11 cellular contexts compared by ENCODE assay signal in the genomic region with DNA sequence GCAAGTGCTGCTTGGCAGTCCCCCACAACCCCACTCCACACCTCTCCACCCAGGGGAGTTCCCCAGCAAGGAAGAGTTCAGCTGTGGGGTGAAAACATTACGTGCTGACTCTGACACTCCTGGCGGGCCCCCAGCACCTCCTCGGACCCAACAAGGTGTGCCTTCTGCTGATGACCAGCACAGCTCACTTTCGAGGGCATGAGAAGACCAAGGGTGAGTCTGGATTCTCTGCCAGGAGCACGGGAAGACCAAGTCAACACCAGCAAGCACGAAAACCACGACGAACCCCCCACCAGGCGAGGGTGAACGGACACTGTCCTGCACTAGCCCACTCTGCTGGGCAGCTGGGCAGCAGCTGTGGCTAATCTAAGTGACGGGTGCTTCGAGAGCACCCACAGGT. TPM values are rescaled to one million over a fixed set of nuclear protein-coding genes. Genes with fewer than 3 reads are reported as not detected.
DNase-seq lines count a peak whose midpoint lies in the region; ATAC-seq and TF ChIP-seq lines count a peak whose summit lies in the region.
"Had no signal": no experiment of that assay in that cellular context is flagged by ENCODE, and none has a peak within 500 bp of the region (broad histone marks: within the 10 kb centered on the region; RNA-seq: fewer than 3 reads in every experiment).

No MANE protein-coding gene starts in this region.

- no peak overlapping the region for H3K27ac ChIP-seq in SK-N-MC
- H3K27ac ChIP-seq: SJCRH30 had no signal

- H3K4me3 Mint-ChIP-seq in activated T-cell treated with anti-CD3 and anti-CD28 coated beads, Interleukin-2, amount 50 U/mL, for 4 hours, result peak overlapping the region; percentile 86

- H3K4me3 ChIP-seq in SK-N-MC (peak overlapping the region; percentile 98; the same call in 1 of the 2 replicates), epithelial cell of esophagus (ENCODE audit: low read length) (peak overlapping the region; percentile 72), skeletal muscle satellite cell (ENCODE audit: low read length) (peak overlapping the region; percentile 84)

- no peak overlapping the region for H3K9ac ChIP-seq in SK-N-MC (ENCODE audit: insufficient read length)
- H3K9ac ChIP-seq in skeletal muscle satellite cell (ENCODE audit: low read depth, low read length), result no peak overlapping the region

- H3K27me3 Mint-ChIP-seq in activated T-cell treated with anti-CD3 and anti-CD28 coated beads, Interleukin-2, amount 50 U/mL, for 4 hours (ENCODE audit: low read depth), result no peaks in the 10 kb centered on the region

- no peaks in the 10 kb centered on the region for H3K9me3 Mint-ChIP-seq in activated T-cell treated with anti-CD3 and anti-CD28 coated beads, Interleukin-2, amount 50 U/mL, for 4 hours

- DNase-seq in activated T-cell treated with anti-CD3 and anti-CD28 coated beads, Interleukin-2, amount 50 U/mL, for 4 hours, result no peak
- no peak for DNase-seq in activated T-cell treated with anti-CD3 and anti-CD28 coated beads, Interleukin-2, amount 50 U/mL, for 48 hours
- DNase-seq in SK-N-MC (ENCODE audit: low read depth, low spot score), result no peak
- DNase-seq in epithelial cell of esophagus (ENCODE audit: low read depth), result no peak
- no peak for DNase-seq in AG20443 (ENCODE audit: low spot score)
- DNase-seq: NCI-H2171 treated with DMSO at 0.1 percent for 48 hours; SJCRH30; stimulated activated naive CD4-positive, alpha-beta T cell treated with Interleukin-2 at 50 U/mL for 16 hours had no signal

- H3K9me3 ChIP-seq in SK-N-MC (ENCODE audit: low read depth, low read length) (no peaks in the 10 kb centered on the region), skeletal muscle satellite cell (replicated peaks; ENCODE audit: low read length) (no peaks in the 10 kb centered on the region)
- H3K9me3 ChIP-seq: SJCRH30 had no signal

- peaks cover 16% of the 10 kb centered on the region for H3K4me1 ChIP-seq in skeletal muscle satellite cell (ENCODE audit: control insufficient read depth, insufficient read depth, low read length)

- H3K36me3 Mint-ChIP-seq in activated T-cell treated with anti-CD3 and anti-CD28 coated beads, Interleukin-2, amount 50 U/mL, for 4 hours (ENCODE audit: insufficient read depth), result peaks cover 3% of the 10 kb centered on the region

- peak overlapping the region; percentile 90 for H3K4me2 ChIP-seq in skeletal muscle satellite cell (ENCODE audit: low read length)

- H3K4me1 Mint-ChIP-seq in activated T-cell treated with anti-CD3 and anti-CD28 coated beads, Interleukin-2, amount 50 U/mL, for 4 hours (ENCODE audit: low read depth), result peaks cover 27% of the 10 kb centered on the region

- no peaks in the 10 kb centered on the region for H3K27me3 ChIP-seq in skeletal muscle satellite cell (ENCODE audit: control insufficient read depth, insufficient read depth, low read length)
- H3K27me3 ChIP-seq: SJCRH30 had no signal

- no peak for TF ChIP-seq CTCF in epithelial cell of esophagus (IDR thresholded peaks at IDR 0.05; ENCODE audit: insufficient read depth, low read depth, low read length, missing control alignments)

- ATAC-seq in activated T-cell treated with anti-CD3 and anti-CD28 coated beads, Interleukin-2, amount 50 U/mL, for 4 hours, result no peak
- no peak for ATAC-seq in HG03460 (IDR thresholded peaks at IDR 0.05; ENCODE audit: unreplicated experiment)
- ATAC-seq in GM21737 (IDR thresholded peaks at IDR 0.05; ENCODE audit: unreplicated experiment), result no peak

- H3K36me3 ChIP-seq in SK-N-MC (ENCODE audit: insufficient read depth, low read length), result peaks cover 16% of the 10 kb centered on the region; the same call in 1 of the 2 replicates
- H3K36me3 ChIP-seq in skeletal muscle satellite cell (ENCODE audit: insufficient read depth, low read length), result peaks cover 18% of the 10 kb centered on the region

RNA-seq across cellular contexts. Expression of gene ALG12, which starts 1.4 kb away (rescaled TPM):
- 10 to 100 TPM; 13.5 to 18.6 (median 14.6) TPM for total RNA-seq in activated T-cell treated with anti-CD3 and anti-CD28 coated beads, Interleukin-2, amount 50 U/mL, for 4 hours
- total RNA-seq in skeletal muscle satellite cell (2012; rRNA removed), result 13.4 and 21.0 TPM in 2 replicates

RNA-seq across cellular contexts. Expression of gene CRELD2, which starts 1.6 kb away (rescaled TPM):
- total RNA-seq in activated T-cell treated with anti-CD3 and anti-CD28 coated beads, Interleukin-2, amount 50 U/mL, for 4 hours, result 10 to 100 TPM; 62.8 to 71.2 (median 64.2) TPM
- total RNA-seq in skeletal muscle satellite cell (2012; rRNA removed), result 72.2 and 86.1 TPM in 2 replicates

RNA-seq across cellular contexts. Expression of gene PIM3, which starts 43.7 kb away (rescaled TPM):
- 100 to 1,000 TPM; 426 to 498 (median 461) TPM for total RNA-seq in activated T-cell treated with anti-CD3 and anti-CD28 coated beads, Interleukin-2, amount 50 U/mL, for 4 hours
- 18.3 and 25.6 TPM in 2 replicates for total RNA-seq in skeletal muscle satellite cell (2012; rRNA removed)
